Comparison of ENCODE assay signal across 21 cellular contexts in the genomic region with DNA sequence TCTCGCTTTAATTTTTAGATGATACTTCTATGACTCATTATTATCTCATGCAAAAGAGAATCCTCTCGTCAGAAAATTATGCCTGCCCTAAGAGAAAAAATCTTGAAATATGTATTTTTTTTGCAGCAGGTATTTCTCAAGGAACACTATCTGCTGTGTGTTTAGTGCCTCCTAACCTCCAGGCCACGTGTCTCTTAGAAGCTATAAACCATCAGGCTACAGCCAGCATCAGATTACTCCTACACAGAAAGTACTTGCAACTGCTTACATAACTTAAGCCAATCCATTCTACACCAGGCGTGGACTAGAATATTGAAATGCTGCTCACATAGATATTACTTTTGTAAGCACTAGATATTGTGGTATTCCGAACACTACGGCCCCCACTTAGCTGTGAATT.
DNase-seq lines count a peak whose midpoint lies in the region; ATAC-seq and TF ChIP-seq lines count a peak whose summit lies in the region.
"Had no signal": no experiment of that assay in that cellular context is flagged by ENCODE, and none has a peak within 500 bp of the region (broad histone marks: within the 10 kb centered on the region; RNA-seq: fewer than 3 reads in every experiment).

No MANE protein-coding gene starts in this region.

- H3K27ac ChIP-seq in cardiac muscle cell (no peak overlapping the region), hepatocyte (no peak overlapping the region), stomach (no peak overlapping the region), testis (no peak overlapping the region)
- H3K27ac ChIP-seq: A549, Peyer's patch had no signal

- TF ChIP-seq POLR2A in stomach (IDR thresholded peaks at IDR 0.05) (no peak), testis (IDR thresholded peaks at IDR 0.05) (no peak)

- TF ChIP-seq CTCF in cardiac muscle cell (IDR thresholded peaks at IDR 0.05; ENCODE audit: low read depth, low read length) (no peak), hepatocyte (IDR thresholded peaks at IDR 0.05; ENCODE audit: poor library complexity) (no peak), stomach (IDR thresholded peaks at IDR 0.05) (no peak), testis (IDR thresholded peaks at IDR 0.05) (no peak)

- H3K9me2 ChIP-seq in hepatocyte (replicated peaks; ENCODE audit: insufficient read depth) = no peaks in the 10 kb centered on the region

- no peak for TF ChIP-seq EP300 in stomach (IDR thresholded peaks at IDR 0.05)

- no peaks in the 10 kb centered on the region for H4K20me1 ChIP-seq in hepatocyte (ENCODE audit: insufficient read depth, poor library complexity, severe bottlenecking)

- H3K27me3 ChIP-seq in cardiac muscle cell (no peaks in the 10 kb centered on the region), hepatocyte (no peaks in the 10 kb centered on the region), stomach (no peaks in the 10 kb centered on the region), testis (no peaks in the 10 kb centered on the region)
- H3K27me3 ChIP-seq: Peyer's patch had no signal

- no peak overlapping the region for H3K4me2 ChIP-seq in hepatocyte
- H3K4me2 ChIP-seq: A549, GM23338 had no signal

- H3K9me3 ChIP-seq in cardiac muscle cell (ENCODE audit: low read depth) = no peaks in the 10 kb centered on the region
- H3K9me3 ChIP-seq in hepatocyte (ENCODE audit: low read depth) = no peaks in the 10 kb centered on the region
- peaks cover 0 to 8% (median 4%) of the 10 kb centered on the region in 4 donors for H3K9me3 ChIP-seq in stomach
- no peaks in the 10 kb centered on the region for H3K9me3 ChIP-seq in testis
- H3K9me3 ChIP-seq: A549, Caco-2, Peyer's patch had no signal

- H3K4me3 ChIP-seq in cardiac muscle cell = no peak overlapping the region
- H3K4me3 ChIP-seq in hepatocyte = no peak overlapping the region
- no peak overlapping the region for H3K4me3 ChIP-seq in stomach
- no peak overlapping the region for H3K4me3 ChIP-seq in testis
- H3K4me3 ChIP-seq: A549, GM23338, Peyer's patch had no signal

- intact Hi-C loops in Right ventricle myocardium superior (cut with DNase I) (no loop called here), stomach (cut with DNase I; ENCODE audit: low total_unique reads) (no loop called here), testis (cut with DNase I; ENCODE audit: low total_unique reads) (no loop called here)

- H3K4me1 ChIP-seq in cardiac muscle cell (ENCODE audit: low read depth) = peaks cover 8% of the 10 kb centered on the region
- no peaks in the 10 kb centered on the region for H3K4me1 ChIP-seq in hepatocyte (ENCODE audit: insufficient read depth)
- H3K4me1 ChIP-seq in stomach = no peaks in the 10 kb centered on the region
- H3K4me1 ChIP-seq in testis = no peaks in the 10 kb centered on the region
- H3K4me1 ChIP-seq: A549, Caco-2, Peyer's patch had no signal

- peak; percentile 2 to 10 for DNase-seq in cardiac muscle cell (ENCODE audit: low read depth in 1 of 2, low spot score in 1 of 2)
- DNase-seq in Right ventricle myocardium superior = no peak
- DNase-seq in OCI-M1 (lab: John Stamatoyannopoulos, UW) = peak; percentile 48
- DNase-seq in hepatocyte (ENCODE audit: low spot score) = peak; percentile 54
- peak; percentile 16 for DNase-seq in superior temporal gyrus (ENCODE audit: extremely low spot score)
- no peak for DNase-seq in stomach
- DNase-seq in testis = no peak
- DNase-seq: Caco-2, DMS79 treated with DMSO at 0.1 percent for 48 hours, HFFc6, Kasumi-1, NCI-H2029 treated with DMSO at 0.1 percent for 48 hours, NCI-H446, NCI-H774, Peyer's patch, SIG-M5, SW 1271 had no signal

- no peak overlapping the region for H2AFZ ChIP-seq in hepatocyte

- WGBS in hepatocyte (ENCODE audit: low lambda C conversion rate, missing lambda C conversion rate) = 45% methylated on average over 6 of the region's 6 CpGs
- 52 to 59% (median 54%) methylated on average over 6 of the region's 6 CpGs for WGBS in stomach, 5 donors
- WGBS in testis, 2 donors = 49 to 52% methylated on average over 6 of the region's 6 CpGs

- no peaks in the 10 kb centered on the region for H3K79me2 ChIP-seq in hepatocyte

- ATAC-seq in Right ventricle myocardium superior (ENCODE audit: poor library complexity) (no peak), GM18517 (IDR thresholded peaks at IDR 0.05; ENCODE audit: unreplicated experiment) (no peak)
- ATAC-seq: A549, GM23338, HepG2 had no signal

- H3K36me3 ChIP-seq in cardiac muscle cell (no peaks in the 10 kb centered on the region), hepatocyte (replicated peaks; ENCODE audit: insufficient read depth, low read depth) (no peaks in the 10 kb centered on the region), stomach (no peaks in the 10 kb centered on the region), testis (ENCODE audit: low read depth, missing control alignments) (no peaks in the 10 kb centered on the region)
- H3K36me3 ChIP-seq: Peyer's patch had no signal

Comparison
In these comparisons a context has a peak if more than half of its experiments do, and no peak if none do; other contexts are left out.
1. DNase-seq: peak in cardiac muscle cell (2 of 2), OCI-M1 (single experiment), hepatocyte (single experiment) and superior temporal gyrus (single experiment); none in Right ventricle myocardium superior (single experiment), stomach (single experiment) and testis (single experiment).